Comparison of ENCODE assay signal across 33 cellular contexts in the genomic region with DNA sequence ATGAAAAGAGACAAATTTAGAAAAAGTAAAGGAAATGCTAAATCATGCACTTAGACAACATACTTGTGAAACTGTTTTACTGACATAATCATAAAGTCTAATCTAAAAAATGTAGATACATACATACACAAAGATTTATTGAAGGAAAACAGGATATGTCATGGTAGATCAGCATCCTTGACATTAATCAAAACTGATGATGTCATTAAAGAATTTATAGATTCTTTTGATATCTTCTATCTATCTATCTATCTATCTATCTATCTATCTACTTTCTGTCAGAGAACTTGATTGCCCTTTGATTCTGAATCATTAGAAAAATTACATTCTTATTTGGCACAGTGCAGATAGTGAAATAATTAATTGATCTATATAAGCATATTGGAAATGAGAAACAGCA.
"Had no signal": no experiment of that assay in that cellular context is flagged by ENCODE, and none has a peak within 500 bp of the region (broad histone marks: within the 10 kb centered on the region; RNA-seq: fewer than 3 reads in every experiment).

No MANE protein-coding gene starts in this region.

- H3K27me3 ChIP-seq: adrenal gland, body of pancreas, brain microvascular endothelial cell, breast epithelium had no signal

- H3K9me3 ChIP-seq: adrenal gland, body of pancreas, breast epithelium had no signal

- H3K36me3 ChIP-seq: adrenal gland, brain microvascular endothelial cell, breast epithelium had no signal

- FAIRE-seq: astrocyte, TTC549 had no signal

- ATAC-seq: activated CD8-positive, alpha-beta T cell treated with anti-CD3 and anti-CD28 coated beads for 36 hours; activated naive CD4-positive, alpha-beta T cell treated with anti-CD3 and anti-CD28 coated beads, Interleukin-2, amount 50 U/mL, for 72 hours; activated T-cell treated with anti-CD3 and anti-CD28 coated beads, Interleukin-2, amount 50 U/mL, for 4 hours; activated T-cell treated with anti-CD3 and anti-CD28 coated beads, Interleukin-2, amount 50 U/mL, for 72 hours; activated T-helper 17 cell treated with anti-CD3 and anti-CD28 coated beads, Interleukin-2, amount 50 U/mL, for 72 hours; body of pancreas had no signal

- H3K27ac ChIP-seq: adrenal gland, body of pancreas, brain microvascular endothelial cell, breast epithelium, VCaP had no signal

- H3K4me1 ChIP-seq: adrenal gland, breast epithelium had no signal

- H3K4me3 ChIP-seq: adrenal gland, body of pancreas, breast epithelium had no signal

- DNase-seq: activated B cell treated with CpG ODN at 0.5 μM for 24 hours; activated CD4-positive, alpha-beta memory T cell treated with anti-CD3 and anti-CD28 coated beads for 36 hours; activated CD4-positive, alpha-beta T cell treated with anti-CD3 and anti-CD28 coated beads for 4 hours; activated CD4-positive, alpha-beta T cell treated with anti-CD3 and anti-CD28 coated beads, Interleukin-2, amount 10 ng/mL, durations not matched to agents 24 days and 14 days; activated CD4-positive, alpha-beta T cell treated with anti-CD3 and anti-CD28 coated beads, Interleukin-2, amount 50 U/mL, for 1 hour; activated CD4-positive, alpha-beta T cell treated with anti-CD3 and anti-CD28 coated beads, Interleukin-2, amount 50 U/mL, for 4 hours; activated CD4-positive, CD25-positive, alpha-beta regulatory T cell treated with anti-CD3 and anti-CD28 coated beads, Interleukin-2, amount 50 U/mL, for 72 hours; activated CD8-positive, alpha-beta memory T cell treated with anti-CD3 and anti-CD28 coated beads, Interleukin-2, amount 50 U/mL, for 4 hours; activated CD8-positive, alpha-beta T cell treated with anti-CD3 and anti-CD28 coated beads for 36 hours; activated effector memory CD4-positive, alpha-beta T cell treated with anti-CD3 and anti-CD28 coated beads, Interleukin-2, amount 50 U/mL, for 16 hours; activated gamma-delta T cell treated with Interleukin-2 at 50 U/mL for 16 hours; activated naive CD4-positive, alpha-beta T cell; activated naive CD4-positive, alpha-beta T cell treated with anti-CD3 and anti-CD28 coated beads for 36 hours; activated naive CD4-positive, alpha-beta T cell treated with anti-CD3 and anti-CD28 coated beads, Interleukin-2, amount 50 U/mL, for 16 hours; activated naive CD8-positive, alpha-beta T cell treated with anti-CD3 and anti-CD28 coated beads for 36 hours; activated T-cell treated with anti-CD3 and anti-CD28 coated beads for 4 hours; activated T-cell treated with anti-CD3 and anti-CD28 coated beads, Interleukin-2, amount 50 U/mL, for 1 hour; activated T-cell treated with anti-CD3 and anti-CD28 coated beads, Interleukin-2, amount 50 U/mL, for 4 hours; activated T-cell treated with anti-CD3 and anti-CD28 coated beads, Interleukin-2, amount 50 U/mL, for 72 hours; adrenal gland; amniotic stem cell; aorta; body of pancreas; brain microvascular endothelial cell; central memory CD4-positive, alpha-beta T cell; T-helper 2 cell; T-helper 9 cell had no signal
